In the genomic region with DNA sequence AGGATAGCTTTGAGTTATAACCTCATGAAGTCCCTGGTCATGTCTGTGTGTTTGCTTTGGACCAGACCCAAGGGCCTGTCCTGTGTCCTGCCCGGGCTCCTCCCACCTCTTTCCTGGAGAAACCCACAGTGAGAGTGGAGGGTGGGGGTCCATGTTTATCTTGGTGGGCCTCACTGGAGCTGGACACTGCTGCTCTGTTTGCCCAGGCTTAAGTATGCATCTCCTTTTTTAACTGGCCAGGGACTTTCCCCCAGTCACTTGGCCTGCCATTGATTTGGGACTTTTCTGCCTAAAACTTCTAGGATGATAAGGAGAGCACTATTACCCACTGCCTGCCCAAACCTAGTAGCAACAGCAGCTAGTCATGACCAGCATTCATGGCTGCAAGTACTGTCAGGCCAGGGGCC, we compare ENCODE assay signal across 1 cellular context.
TF ChIP-seq lines count a peak whose summit lies in the region.

No MANE protein-coding gene starts in this region.

TF ChIP-seq in HepG2, 621 proteins besides CTCF, POLR2A, EP300 and RAD21 (continued from another document and continues in another):
- TF ChIP-seq, protein P1, sequence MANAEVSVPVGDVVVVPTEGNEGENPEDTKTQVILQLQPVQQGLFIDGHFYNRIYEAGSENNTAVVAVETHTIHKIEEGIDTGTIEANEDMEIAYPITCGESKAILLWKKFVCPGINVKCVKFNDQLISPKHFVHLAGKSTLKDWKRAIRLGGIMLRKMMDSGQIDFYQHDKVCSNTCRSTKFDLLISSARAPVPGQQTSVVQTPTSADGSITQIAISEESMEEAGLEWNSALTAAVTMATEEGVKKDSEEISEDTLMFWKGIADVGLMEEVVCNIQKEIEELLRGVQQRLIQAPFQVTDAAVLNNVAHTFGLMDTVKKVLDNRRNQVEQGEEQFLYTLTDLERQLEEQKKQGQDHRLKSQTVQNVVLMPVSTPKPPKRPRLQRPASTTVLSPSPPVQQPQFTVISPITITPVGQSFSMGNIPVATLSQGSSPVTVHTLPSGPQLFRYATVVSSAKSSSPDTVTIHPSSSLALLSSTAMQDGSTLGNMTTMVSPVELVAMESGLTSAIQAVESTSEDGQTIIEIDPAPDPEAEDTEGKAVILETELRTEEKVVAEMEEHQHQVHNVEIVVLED (CRISPR knock-in tag; IDR thresholded peaks at IDR 0.05; ENCODE audit: borderline replicate concordance): no peak
- TF ChIP-seq, protein P2, sequence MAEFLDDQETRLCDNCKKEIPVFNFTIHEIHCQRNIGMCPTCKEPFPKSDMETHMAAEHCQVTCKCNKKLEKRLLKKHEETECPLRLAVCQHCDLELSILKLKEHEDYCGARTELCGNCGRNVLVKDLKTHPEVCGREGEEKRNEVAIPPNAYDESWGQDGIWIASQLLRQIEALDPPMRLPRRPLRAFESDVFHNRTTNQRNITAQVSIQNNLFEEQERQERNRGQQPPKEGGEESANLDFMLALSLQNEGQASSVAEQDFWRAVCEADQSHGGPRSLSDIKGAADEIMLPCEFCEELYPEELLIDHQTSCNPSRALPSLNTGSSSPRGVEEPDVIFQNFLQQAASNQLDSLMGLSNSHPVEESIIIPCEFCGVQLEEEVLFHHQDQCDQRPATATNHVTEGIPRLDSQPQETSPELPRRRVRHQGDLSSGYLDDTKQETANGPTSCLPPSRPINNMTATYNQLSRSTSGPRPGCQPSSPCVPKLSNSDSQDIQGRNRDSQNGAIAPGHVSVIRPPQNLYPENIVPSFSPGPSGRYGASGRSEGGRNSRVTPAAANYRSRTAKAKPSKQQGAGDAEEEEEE (CRISPR knock-in tag; IDR thresholded peaks at IDR 0.05; ENCODE audit: borderline replicate concordance): no peak
- TF ChIP-seq NCOA1 (CRISPR knock-in tag; IDR thresholded peaks at IDR 0.05): no peak
- no peak for TF ChIP-seq ZNF3 (CRISPR knock-in tag; IDR thresholded peaks at IDR 0.05)
- 0 out of 2 replicates have a peak, but pooled peaks have one; percentile 36 for TF ChIP-seq ZNF501 (CRISPR knock-in tag; IDR thresholded peaks at IDR 0.05)
- TF ChIP-seq, protein P3, sequence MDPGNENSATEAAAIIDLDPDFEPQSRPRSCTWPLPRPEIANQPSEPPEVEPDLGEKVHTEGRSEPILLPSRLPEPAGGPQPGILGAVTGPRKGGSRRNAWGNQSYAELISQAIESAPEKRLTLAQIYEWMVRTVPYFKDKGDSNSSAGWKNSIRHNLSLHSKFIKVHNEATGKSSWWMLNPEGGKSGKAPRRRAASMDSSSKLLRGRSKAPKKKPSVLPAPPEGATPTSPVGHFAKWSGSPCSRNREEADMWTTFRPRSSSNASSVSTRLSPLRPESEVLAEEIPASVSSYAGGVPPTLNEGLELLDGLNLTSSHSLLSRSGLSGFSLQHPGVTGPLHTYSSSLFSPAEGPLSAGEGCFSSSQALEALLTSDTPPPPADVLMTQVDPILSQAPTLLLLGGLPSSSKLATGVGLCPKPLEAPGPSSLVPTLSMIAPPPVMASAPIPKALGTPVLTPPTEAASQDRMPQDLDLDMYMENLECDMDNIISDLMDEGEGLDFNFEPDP (CRISPR knock-in tag; conservative IDR thresholded peaks at IDR 0.05): no peak
- TF ChIP-seq, protein P4, sequence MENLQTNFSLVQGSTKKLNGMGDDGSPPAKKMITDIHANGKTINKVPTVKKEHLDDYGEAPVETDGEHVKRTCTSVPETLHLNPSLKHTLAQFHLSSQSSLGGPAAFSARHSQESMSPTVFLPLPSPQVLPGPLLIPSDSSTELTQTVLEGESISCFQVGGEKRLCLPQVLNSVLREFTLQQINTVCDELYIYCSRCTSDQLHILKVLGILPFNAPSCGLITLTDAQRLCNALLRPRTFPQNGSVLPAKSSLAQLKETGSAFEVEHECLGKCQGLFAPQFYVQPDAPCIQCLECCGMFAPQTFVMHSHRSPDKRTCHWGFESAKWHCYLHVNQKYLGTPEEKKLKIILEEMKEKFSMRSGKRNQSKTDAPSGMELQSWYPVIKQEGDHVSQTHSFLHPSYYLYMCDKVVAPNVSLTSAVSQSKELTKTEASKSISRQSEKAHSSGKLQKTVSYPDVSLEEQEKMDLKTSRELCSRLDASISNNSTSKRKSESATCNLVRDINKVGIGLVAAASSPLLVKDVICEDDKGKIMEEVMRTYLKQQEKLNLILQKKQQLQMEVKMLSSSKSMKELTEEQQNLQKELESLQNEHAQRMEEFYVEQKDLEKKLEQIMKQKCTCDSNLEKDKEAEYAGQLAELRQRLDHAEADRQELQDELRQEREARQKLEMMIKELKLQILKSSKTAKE (CRISPR knock-in tag; IDR thresholded peaks at IDR 0.05; ENCODE audit: borderline replicate concordance): no peak
- TF ChIP-seq, protein P5, sequence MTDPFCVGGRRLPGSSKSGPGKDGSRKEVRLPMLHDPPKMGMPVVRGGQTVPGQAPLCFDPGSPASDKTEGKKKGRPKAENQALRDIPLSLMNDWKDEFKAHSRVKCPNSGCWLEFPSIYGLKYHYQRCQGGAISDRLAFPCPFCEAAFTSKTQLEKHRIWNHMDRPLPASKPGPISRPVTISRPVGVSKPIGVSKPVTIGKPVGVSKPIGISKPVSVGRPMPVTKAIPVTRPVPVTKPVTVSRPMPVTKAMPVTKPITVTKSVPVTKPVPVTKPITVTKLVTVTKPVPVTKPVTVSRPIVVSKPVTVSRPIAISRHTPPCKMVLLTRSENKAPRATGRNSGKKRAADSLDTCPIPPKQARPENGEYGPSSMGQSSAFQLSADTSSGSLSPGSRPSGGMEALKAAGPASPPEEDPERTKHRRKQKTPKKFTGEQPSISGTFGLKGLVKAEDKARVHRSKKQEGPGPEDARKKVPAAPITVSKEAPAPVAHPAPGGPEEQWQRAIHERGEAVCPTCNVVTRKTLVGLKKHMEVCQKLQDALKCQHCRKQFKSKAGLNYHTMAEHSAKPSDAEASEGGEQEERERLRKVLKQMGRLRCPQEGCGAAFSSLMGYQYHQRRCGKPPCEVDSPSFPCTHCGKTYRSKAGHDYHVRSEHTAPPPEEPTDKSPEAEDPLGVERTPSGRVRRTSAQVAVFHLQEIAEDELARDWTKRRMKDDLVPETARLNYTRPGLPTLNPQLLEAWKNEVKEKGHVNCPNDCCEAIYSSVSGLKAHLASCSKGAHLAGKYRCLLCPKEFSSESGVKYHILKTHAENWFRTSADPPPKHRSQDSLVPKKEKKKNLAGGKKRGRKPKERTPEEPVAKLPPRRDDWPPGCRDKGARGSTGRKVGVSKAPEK (CRISPR knock-in tag; IDR thresholded peaks at IDR 0.05; ENCODE audit: borderline replicate concordance): no peak
- no peak for TF ChIP-seq SP2 (CRISPR knock-in tag; IDR thresholded peaks at IDR 0.05)
- no peak for TF ChIP-seq FOXK1 (CRISPR knock-in tag; IDR thresholded peaks at IDR 0.05; ENCODE audit: borderline replicate concordance, low read depth)
- TF ChIP-seq ZMYM3 (CRISPR knock-in tag; IDR thresholded peaks at IDR 0.05): no peak
- no peak for TF ChIP-seq SIN3A (IDR thresholded peaks at IDR 0.05; ENCODE audit: borderline replicate concordance, low read depth, low read length)
- TF ChIP-seq, protein P6, sequence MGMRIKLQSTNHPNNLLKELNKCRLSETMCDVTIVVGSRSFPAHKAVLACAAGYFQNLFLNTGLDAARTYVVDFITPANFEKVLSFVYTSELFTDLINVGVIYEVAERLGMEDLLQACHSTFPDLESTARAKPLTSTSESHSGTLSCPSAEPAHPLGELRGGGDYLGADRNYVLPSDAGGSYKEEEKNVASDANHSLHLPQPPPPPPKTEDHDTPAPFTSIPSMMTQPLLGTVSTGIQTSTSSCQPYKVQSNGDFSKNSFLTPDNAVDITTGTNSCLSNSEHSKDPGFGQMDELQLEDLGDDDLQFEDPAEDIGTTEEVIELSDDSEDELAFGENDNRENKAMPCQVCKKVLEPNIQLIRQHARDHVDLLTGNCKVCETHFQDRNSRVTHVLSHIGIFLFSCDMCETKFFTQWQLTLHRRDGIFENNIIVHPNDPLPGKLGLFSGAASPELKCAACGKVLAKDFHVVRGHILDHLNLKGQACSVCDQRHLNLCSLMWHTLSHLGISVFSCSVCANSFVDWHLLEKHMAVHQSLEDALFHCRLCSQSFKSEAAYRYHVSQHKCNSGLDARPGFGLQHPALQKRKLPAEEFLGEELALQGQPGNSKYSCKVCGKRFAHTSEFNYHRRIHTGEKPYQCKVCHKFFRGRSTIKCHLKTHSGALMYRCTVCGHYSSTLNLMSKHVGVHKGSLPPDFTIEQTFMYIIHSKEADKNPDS (CRISPR knock-in tag; IDR thresholded peaks at IDR 0.05): no peak
- no peak for TF ChIP-seq FOSL1 (CRISPR knock-in tag; IDR thresholded peaks at IDR 0.05; ENCODE audit: borderline replicate concordance)
- TF ChIP-seq, protein P7, sequence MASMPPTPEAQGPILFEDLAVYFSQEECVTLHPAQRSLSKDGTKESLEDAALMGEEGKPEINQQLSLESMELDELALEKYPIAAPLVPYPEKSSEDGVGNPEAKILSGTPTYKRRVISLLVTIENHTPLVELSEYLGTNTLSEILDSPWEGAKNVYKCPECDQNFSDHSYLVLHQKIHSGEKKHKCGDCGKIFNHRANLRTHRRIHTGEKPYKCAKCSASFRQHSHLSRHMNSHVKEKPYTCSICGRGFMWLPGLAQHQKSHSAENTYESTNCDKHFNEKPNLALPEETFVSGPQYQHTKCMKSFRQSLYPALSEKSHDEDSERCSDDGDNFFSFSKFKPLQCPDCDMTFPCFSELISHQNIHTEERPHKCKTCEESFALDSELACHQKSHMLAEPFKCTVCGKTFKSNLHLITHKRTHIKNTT (CRISPR knock-in tag; IDR thresholded peaks at IDR 0.05): no peak
- no peak; the same call in 1 of the 2 replicates for TF ChIP-seq RELA (CRISPR knock-in tag; IDR thresholded peaks at IDR 0.05)
- TF ChIP-seq KLF16 (CRISPR knock-in tag; IDR thresholded peaks at IDR 0.05): 0 out of 4 replicates have a peak, but pooled peaks of 1 of the 2 experiments have one; percentile 17
- peak; percentile 64 for TF ChIP-seq PHF21A (CRISPR knock-in tag; IDR thresholded peaks at IDR 0.05)
- TF ChIP-seq SAFB2 (CRISPR knock-in tag; IDR thresholded peaks at IDR 0.05; ENCODE audit: borderline replicate concordance, low read depth): no peak
- no peak for TF ChIP-seq KLF15 (CRISPR knock-in tag; IDR thresholded peaks at IDR 0.05; ENCODE audit: borderline replicate concordance)
- TF ChIP-seq MIXL1 (CRISPR knock-in tag; IDR thresholded peaks at IDR 0.05): no peak
- no peak for TF ChIP-seq SP1 (IDR thresholded peaks at IDR 0.05)
- no peak for TF ChIP-seq SP1 (CRISPR knock-in tag; IDR thresholded peaks at IDR 0.05)
- TF ChIP-seq, protein P8, sequence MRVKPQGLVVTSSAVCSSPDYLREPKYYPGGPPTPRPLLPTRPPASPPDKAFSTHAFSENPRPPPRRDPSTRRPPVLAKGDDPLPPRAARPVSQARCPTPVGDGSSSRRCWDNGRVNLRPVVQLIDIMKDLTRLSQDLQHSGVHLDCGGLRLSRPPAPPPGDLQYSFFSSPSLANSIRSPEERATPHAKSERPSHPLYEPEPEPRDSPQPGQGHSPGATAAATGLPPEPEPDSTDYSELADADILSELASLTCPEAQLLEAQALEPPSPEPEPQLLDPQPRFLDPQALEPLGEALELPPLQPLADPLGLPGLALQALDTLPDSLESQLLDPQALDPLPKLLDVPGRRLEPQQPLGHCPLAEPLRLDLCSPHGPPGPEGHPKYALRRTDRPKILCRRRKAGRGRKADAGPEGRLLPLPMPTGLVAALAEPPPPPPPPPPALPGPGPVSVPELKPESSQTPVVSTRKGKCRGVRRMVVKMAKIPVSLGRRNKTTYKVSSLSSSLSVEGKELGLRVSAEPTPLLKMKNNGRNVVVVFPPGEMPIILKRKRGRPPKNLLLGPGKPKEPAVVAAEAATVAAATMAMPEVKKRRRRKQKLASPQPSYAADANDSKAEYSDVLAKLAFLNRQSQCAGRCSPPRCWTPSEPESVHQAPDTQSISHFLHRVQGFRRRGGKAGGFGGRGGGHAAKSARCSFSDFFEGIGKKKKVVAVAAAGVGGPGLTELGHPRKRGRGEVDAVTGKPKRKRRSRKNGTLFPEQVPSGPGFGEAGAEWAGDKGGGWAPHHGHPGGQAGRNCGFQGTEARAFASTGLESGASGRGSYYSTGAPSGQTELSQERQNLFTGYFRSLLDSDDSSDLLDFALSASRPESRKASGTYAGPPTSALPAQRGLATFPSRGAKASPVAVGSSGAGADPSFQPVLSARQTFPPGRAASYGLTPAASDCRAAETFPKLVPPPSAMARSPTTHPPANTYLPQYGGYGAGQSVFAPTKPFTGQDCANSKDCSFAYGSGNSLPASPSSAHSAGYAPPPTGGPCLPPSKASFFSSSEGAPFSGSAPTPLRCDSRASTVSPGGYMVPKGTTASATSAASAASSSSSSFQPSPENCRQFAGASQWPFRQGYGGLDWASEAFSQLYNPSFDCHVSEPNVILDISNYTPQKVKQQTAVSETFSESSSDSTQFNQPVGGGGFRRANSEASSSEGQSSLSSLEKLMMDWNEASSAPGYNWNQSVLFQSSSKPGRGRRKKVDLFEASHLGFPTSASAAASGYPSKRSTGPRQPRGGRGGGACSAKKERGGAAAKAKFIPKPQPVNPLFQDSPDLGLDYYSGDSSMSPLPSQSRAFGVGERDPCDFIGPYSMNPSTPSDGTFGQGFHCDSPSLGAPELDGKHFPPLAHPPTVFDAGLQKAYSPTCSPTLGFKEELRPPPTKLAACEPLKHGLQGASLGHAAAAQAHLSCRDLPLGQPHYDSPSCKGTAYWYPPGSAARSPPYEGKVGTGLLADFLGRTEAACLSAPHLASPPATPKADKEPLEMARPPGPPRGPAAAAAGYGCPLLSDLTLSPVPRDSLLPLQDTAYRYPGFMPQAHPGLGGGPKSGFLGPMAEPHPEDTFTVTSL (CRISPR knock-in tag; IDR thresholded peaks at IDR 0.05; ENCODE audit: borderline replicate concordance): 0 out of 2 replicates have a peak, but pooled peaks have one; percentile 47
- TF ChIP-seq CEBPB (IDR thresholded peaks at IDR 0.05; ENCODE audit: borderline replicate concordance, low read depth, low read length): no peak
- TF ChIP-seq, protein P9, sequence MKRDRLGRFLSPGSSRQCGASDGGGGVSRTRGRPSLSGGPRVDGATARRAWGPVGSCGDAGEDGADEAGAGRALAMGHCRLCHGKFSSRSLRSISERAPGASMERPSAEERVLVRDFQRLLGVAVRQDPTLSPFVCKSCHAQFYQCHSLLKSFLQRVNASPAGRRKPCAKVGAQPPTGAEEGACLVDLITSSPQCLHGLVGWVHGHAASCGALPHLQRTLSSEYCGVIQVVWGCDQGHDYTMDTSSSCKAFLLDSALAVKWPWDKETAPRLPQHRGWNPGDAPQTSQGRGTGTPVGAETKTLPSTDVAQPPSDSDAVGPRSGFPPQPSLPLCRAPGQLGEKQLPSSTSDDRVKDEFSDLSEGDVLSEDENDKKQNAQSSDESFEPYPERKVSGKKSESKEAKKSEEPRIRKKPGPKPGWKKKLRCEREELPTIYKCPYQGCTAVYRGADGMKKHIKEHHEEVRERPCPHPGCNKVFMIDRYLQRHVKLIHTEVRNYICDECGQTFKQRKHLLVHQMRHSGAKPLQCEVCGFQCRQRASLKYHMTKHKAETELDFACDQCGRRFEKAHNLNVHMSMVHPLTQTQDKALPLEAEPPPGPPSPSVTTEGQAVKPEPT (CRISPR knock-in tag; IDR thresholded peaks at IDR 0.05; ENCODE audit: low read depth): no peak
- no peak for TF ChIP-seq JUNB (CRISPR knock-in tag; IDR thresholded peaks at IDR 0.05; ENCODE audit: borderline replicate concordance)
- no peak for TF ChIP-seq ZNF263 (CRISPR knock-in tag; IDR thresholded peaks at IDR 0.05)
